ENCODE assay signal across 23 cellular contexts in genomic region chr1:114216431-114217173, GRCh38.
A peak's percentile ranks its signal among the peaks of the same experiment; 100 is the strongest.
DNase-seq lines count a peak whose midpoint lies in the region; ATAC-seq and TF ChIP-seq lines count a peak whose summit lies in the region.
"Had no signal": no experiment of that assay in that cellular context is flagged by ENCODE, and none has a peak within 500 bp of the region (broad histone marks: within the 10 kb centered on the region; RNA-seq: fewer than 3 reads in every experiment).

No MANE protein-coding gene starts in this region.

- peak; percentile 52 for DNase-seq in DMS 273 treated with DMSO at 0.1 percent for 48 hours (lab: John Stamatoyannopoulos, UW)
- peak; percentile 94 for DNase-seq in NCI-H2171 treated with DMSO at 0.1 percent for 48 hours (lab: John Stamatoyannopoulos, UW)
- peak; percentile 6 for DNase-seq in NCI-H774 (lab: John Stamatoyannopoulos, UW)
- no peak for DNase-seq in HEK293T (ENCODE audit: extremely low spot score)
- DNase-seq in GDM1 (lab: John Stamatoyannopoulos, UW), result no peak
- DNase-seq: CD8-positive, alpha-beta T cell; GOT3; KBM-7; NCI-H1436; NCI-H2029 treated with DMSO at 0.1 percent for 48 hours; NCI-H226; NCI-H82; PC-9; T1000 had no signal

- POLR2A ChIA-PET in HEK293 (lab: Yijun Ruan, JAX), result no interaction called here
- POLR2A ChIA-PET in HEK293T (lab: Yijun Ruan, JAX), result no interaction called here

- TF ChIP-seq CTCF in HEK293 (tag by site-specific recombination; IDR thresholded peaks at IDR 0.05), result no peak

- H3K36me3 ChIP-seq in HEK293 (ENCODE audit: control insufficient read depth in 2 of 2, insufficient read depth in 1 of 2, low read length in 2 of 2), result no peaks in the 10 kb centered on the region
- H3K36me3 ChIP-seq: BLaER1, SJCRH30 had no signal

- ATAC-seq in GM19395 (IDR thresholded peaks at IDR 0.05; ENCODE audit: unreplicated experiment) (no peak), GM19351 (IDR thresholded peaks at IDR 0.05; ENCODE audit: unreplicated experiment) (no peak)
- ATAC-seq: CD8-positive, alpha-beta T cell; GM12878; HCT116; HepG2 had no signal

- no peaks in the 10 kb centered on the region for H3K9me3 ChIP-seq in HEK293 (ENCODE audit: control insufficient read depth, insufficient read depth, low read depth, low read length)
- H3K9me3 ChIP-seq: BLaER1, SJCRH30 had no signal

- H3K27ac ChIP-seq in HEK293 (ENCODE audit: extremely low read depth, low read depth, low read length), result no peak overlapping the region
- H3K27ac ChIP-seq: BLaER1, PC-9, RWPE1, SJCRH30 had no signal

- H3K4me1 ChIP-seq in HEK293 (ENCODE audit: control insufficient read depth, insufficient read depth, low read length), result no peaks in the 10 kb centered on the region
- H3K4me1 ChIP-seq: BLaER1 had no signal

- H3K4me3 ChIP-seq in HEK293 (ENCODE audit: low read depth, low read length), result no peak overlapping the region
- H3K4me3 ChIP-seq: BLaER1, GM12878, PC-9, SJCRH30 had no signal

- CTCF ChIA-PET in HEK293 (lab: Yijun Ruan, JAX) (interaction anchor here (0.7 kb wide), 1 partner anchor 314 kb away, joined by 3 read pairs; no protein-coding TSS in a partner anchor), HEK293T (lab: Yijun Ruan, JAX) (no interaction called here)

TF ChIP-seq in HEK293, 187 proteins besides CTCF, POLR2A, EP300 and RAD21:
- TF ChIP-seq ZIC2 (tag by site-specific recombination; IDR thresholded peaks at IDR 0.05), result no peak
- no peak for TF ChIP-seq ZNF670 (tag by site-specific recombination; IDR thresholded peaks at IDR 0.05; ENCODE audit: low read depth)
- no peak for TF ChIP-seq ZNF404 (tag by site-specific recombination; IDR thresholded peaks at IDR 0.05)
- no peak for TF ChIP-seq ZNF76 (tag by site-specific recombination; IDR thresholded peaks at IDR 0.05; ENCODE audit: borderline replicate concordance, low read depth)
- TF ChIP-seq ZNF239 (tag by site-specific recombination; IDR thresholded peaks at IDR 0.05), result no peak
- TF ChIP-seq ZNF623 (tag by site-specific recombination; IDR thresholded peaks at IDR 0.05), result peak; percentile 58
- TF ChIP-seq ZNF248 (tag by site-specific recombination; IDR thresholded peaks at IDR 0.05), result no peak
- no peak for TF ChIP-seq ZNF561 (tag by site-specific recombination; IDR thresholded peaks at IDR 0.05; ENCODE audit: borderline replicate concordance)

TF ChIP-seq in HEK293T, 16 proteins besides CTCF, POLR2A, EP300 and RAD21:
- TF ChIP-seq FOXK2 (IDR thresholded peaks at IDR 0.05) (no peak), BHLHE40 (IDR thresholded peaks at IDR 0.05; ENCODE audit: borderline replicate concordance) (no peak), PKNOX1 (IDR thresholded peaks at IDR 0.05) (no peak), TARDBP (IDR thresholded peaks at IDR 0.05) (no peak), HDGF (IDR thresholded peaks at IDR 0.05; ENCODE audit: borderline replicate concordance) (no peak), FOXM1 (IDR thresholded peaks at IDR 0.05; ENCODE audit: borderline replicate concordance) (no peak), CTBP1 (IDR thresholded peaks at IDR 0.05; ENCODE audit: borderline replicate concordance) (no peak), ARNT (IDR thresholded peaks at IDR 0.05) (no peak), L3MBTL2 (conservative IDR thresholded peaks at IDR 0.05) (no peak), SUZ12 (IDR thresholded peaks at IDR 0.05) (no peak), FOXA1 (IDR thresholded peaks at IDR 0.05) (no peak), LEF1 (IDR thresholded peaks at IDR 0.05; ENCODE audit: borderline replicate concordance) (no peak), ZNF384 (IDR thresholded peaks at IDR 0.05) (no peak), NFRKB (IDR thresholded peaks at IDR 0.05) (no peak), SP1 (IDR thresholded peaks at IDR 0.05) (no peak), ELF4 (IDR thresholded peaks at IDR 0.05) (no peak)

Comparison
In these comparisons a context has a peak if more than half of its experiments do, and no peak if none do; other contexts are left out.
1. DNase-seq: peak in DMS 273 treated with DMSO at 0.1 percent for 48 hours (single experiment), NCI-H2171 treated with DMSO at 0.1 percent for 48 hours (single experiment) and NCI-H774 (single experiment); none in HEK293T (single experiment) and GDM1 (single experiment).